ENCODE assay signal across 16 cellular contexts in the genomic region with DNA sequence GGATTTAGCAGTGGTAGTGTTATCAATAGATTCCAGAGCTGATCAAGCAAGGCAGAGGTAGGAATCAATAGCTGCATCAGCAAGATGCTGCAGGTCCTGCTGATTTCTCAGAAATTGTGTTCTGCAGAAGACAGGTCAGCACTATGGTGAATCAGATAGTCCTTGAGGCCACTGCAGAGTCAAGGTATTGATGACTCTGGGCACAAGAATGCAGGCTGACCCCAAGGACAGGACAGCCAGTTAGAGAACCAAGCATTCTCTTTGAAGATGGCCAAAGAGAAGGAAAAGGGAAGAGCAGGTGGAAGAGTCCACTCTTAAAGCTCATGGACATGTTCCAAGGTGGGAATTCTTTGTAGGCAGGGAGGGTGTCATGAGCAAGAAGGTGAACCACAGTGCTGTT. TPM values are rescaled to one million over a fixed set of nuclear protein-coding genes. Genes with fewer than 3 reads are reported as not detected.
DNase-seq lines count a peak whose midpoint lies in the region; ATAC-seq and TF ChIP-seq lines count a peak whose summit lies in the region.
"Had no signal": no experiment of that assay in that cellular context is flagged by ENCODE, and none has a peak within 500 bp of the region (broad histone marks: within the 10 kb centered on the region; RNA-seq: fewer than 3 reads in every experiment).

No MANE protein-coding gene starts in this region.

- H3K9me3 Mint-ChIP-seq in endodermal cell: no peaks in the 10 kb centered on the region

- TF ChIP-seq POLR2A in stomach (IDR thresholded peaks at IDR 0.05): no peak

- no peak overlapping the region for H3K27ac Mint-ChIP-seq in endodermal cell

- peak; percentile 66 for DNase-seq in islet precursor cell
- DNase-seq in stomach: no peak
- no peak for DNase-seq in H4 (ENCODE audit: low spot score)
- DNase-seq in endodermal cell: no peak
- no peak for DNase-seq in stimulated activated naive CD8-positive, alpha-beta T cell treated with anti-CD3 and anti-CD28 coated beads, Interleukin-15, Interleukin-2, amounts not matched to agents 100 U/mL and 50 U/mL, for 24 hours
- DNase-seq: 8988T, C1 segment of cervical spinal cord, COR-L47, KG1, NCI-H1092, NCI-H226, NCI-H748 treated with DMSO at 0.1 percent for 48 hours had no signal

- no peaks in the 10 kb centered on the region for H3K9me3 ChIP-seq in stomach
- no peaks in the 10 kb centered on the region for H3K9me3 ChIP-seq in endodermal cell (ENCODE audit: control insufficient read depth, low read length)

- H3K27me3 ChIP-seq in stomach (no peaks in the 10 kb centered on the region), endodermal cell (ENCODE audit: control insufficient read depth, insufficient read depth, low read length, poor library complexity, severe bottlenecking) (no peaks in the 10 kb centered on the region)

- ATAC-seq in HG02678 (IDR thresholded peaks at IDR 0.05; ENCODE audit: unreplicated experiment): no peak
- no peak for ATAC-seq in stimulated activated naive CD8-positive, alpha-beta T cell treated with anti-CD3 and anti-CD28 coated beads, Interleukin-15, Interleukin-2, amounts not matched to agents 100 U/mL and 50 U/mL, for 24 hours
- ATAC-seq: GM12878 had no signal

- H3K27ac ChIP-seq in C4-2B: peak overlapping the region; percentile 24; the same call in 1 of the 2 replicates
- peak overlapping the region; percentile 13 for H3K27ac ChIP-seq in angular gyrus (ENCODE audit: low read depth, low read length)
- H3K27ac ChIP-seq in stomach: peak overlapping the region in 4 of 5 donors; percentile 27 to 85 (median 77)
- no peak overlapping the region for H3K27ac ChIP-seq in endodermal cell (ENCODE audit: low read depth, low read length)

- H3K36me3 ChIP-seq in stomach: no peaks in the 10 kb centered on the region
- H3K36me3 ChIP-seq in endodermal cell (ENCODE audit: control insufficient read depth, insufficient read depth, low read length): no peaks in the 10 kb centered on the region

- no peak for TF ChIP-seq EP300 in stomach (IDR thresholded peaks at IDR 0.05)

- H3K4me1 ChIP-seq in stomach (peaks cover 0 to 13% (median 0%) of the 10 kb centered on the region in 4 donors), endodermal cell (ENCODE audit: control insufficient read depth, insufficient read depth, low read length) (no peaks in the 10 kb centered on the region)

- TF ChIP-seq CTCF in C4-2B (conservative IDR thresholded peaks at IDR 0.05) (no peak), stomach (IDR thresholded peaks at IDR 0.05) (no peak), endodermal cell (conservative IDR thresholded peaks at IDR 0.05) (no peak)

- peaks cover 10% of the 10 kb centered on the region for H3K4me1 Mint-ChIP-seq in endodermal cell

- no peak overlapping the region for H3K4me3 Mint-ChIP-seq in endodermal cell

- no peak overlapping the region for H3K9ac ChIP-seq in endodermal cell (ENCODE audit: extremely low read depth, low read length, poor library complexity, severe bottlenecking)

- H3K4me3 ChIP-seq in stomach (no peak overlapping the region), endodermal cell (ENCODE audit: low read length) (no peak overlapping the region)
- H3K4me3 ChIP-seq: GM12878 had no signal

- intact Hi-C loops in stomach (cut with DNase I; ENCODE audit: low total_unique reads): no loop called here

- H3K36me3 Mint-ChIP-seq in endodermal cell (ENCODE audit: low read depth): no peaks in the 10 kb centered on the region

- no peaks in the 10 kb centered on the region for H3K27me3 Mint-ChIP-seq in endodermal cell (ENCODE audit: insufficient read depth)

RNA-seq across cellular contexts. Expression of a gene that starts 28.0 kb away (rescaled TPM):
- 100 to 1,000 TPM in 3 of 5 donors, 10 to 100 TPM in 2; 35.6 to 311 (median 119) TPM for total RNA-seq in stomach
- polyA plus RNA-seq in stomach: 10 to 100 TPM in 1 of 3 donors, 1 to 10 TPM in 2; 2.6 to 65.0 (median 4.7) TPM
- 3.8 and 3.9 TPM in 2 replicates for total RNA-seq in H4 (2014; rRNA removed; shearing (Covaris generic))
- 1 to 10 TPM; 4.1 to 6.8 TPM for total RNA-seq in endodermal cell
- polyA plus RNA-seq in endodermal cell (2013, experiment 1 of 2): 9.0 TPM
- 6.9 TPM for polyA plus RNA-seq in endodermal cell (2013, experiment 2 of 2)
